Comparison of ENCODE assay signal across 23 cellular contexts in genomic region chrX:3191821-3192220, GRCh38.
"Had no signal": no experiment of that assay in that cellular context is flagged by ENCODE, and none has a peak within 500 bp of the region (broad histone marks: within the 10 kb centered on the region; RNA-seq: fewer than 3 reads in every experiment).

No MANE protein-coding gene starts in this region.

- H3K9me3 ChIP-seq: body of pancreas, gastroesophageal sphincter, left lung, pancreas, testis had no signal

- H3K27ac ChIP-seq: body of pancreas, dorsolateral prefrontal cortex, epithelial cell of prostate, gastroesophageal sphincter, heart left ventricle, left lung, pancreas, testis had no signal

- H3K27ac Mint-ChIP-seq: activated B cell treated with CpG ODN at 0.5 μM for 24 hours; activated CD4-positive, alpha-beta memory T cell treated with anti-CD3 and anti-CD28 coated beads, Interleukin-2, amount 10 ng/mL, durations not matched to agents 7 days and 5 days; activated CD8-positive, alpha-beta memory T cell treated with anti-CD3 and anti-CD28 coated beads, Interleukin-2, amount 10 ng/mL, durations not matched to agents 7 days and 5 days; activated naive CD8-positive, alpha-beta T cell treated with anti-CD3 and anti-CD28 coated beads for 36 hours; activated T-helper 17 cell treated with anti-CD3 and anti-CD28 coated beads, Interleukin-2, amount 50 U/mL, for 72 hours; endodermal cell; stimulated activated effector memory CD8-positive, alpha-beta T cell treated with anti-CD3 and anti-CD28 coated beads, Interleukin-12 subunit alpha, Interleukin-12 subunit beta, amount 100 ng/mL, for 72 hours; type B pancreatic cell had no signal

- DNase-seq: activated B cell treated with CpG ODN at 0.5 μM for 24 hours; activated CD4-positive, alpha-beta memory T cell treated with anti-CD3 and anti-CD28 coated beads, Interleukin-2, amount 10 ng/mL, durations not matched to agents 7 days and 5 days; activated CD4-positive, alpha-beta T cell treated with anti-CD3 and anti-CD28 coated beads for 4 hours; activated CD8-positive, alpha-beta memory T cell treated with anti-CD3 and anti-CD28 coated beads, Interleukin-2, amount 10 ng/mL, durations not matched to agents 7 days and 5 days; activated naive CD4-positive, alpha-beta T cell; activated naive CD8-positive, alpha-beta T cell treated with anti-CD3 and anti-CD28 coated beads for 36 hours; amygdala; body of pancreas; dorsolateral prefrontal cortex; endodermal cell; heart left ventricle; kidney; left lung; midbrain; pancreas; stimulated activated CD4-positive, alpha-beta T cell treated with anti-CD3 and anti-CD28 coated beads, Interleukin-4, amount 100 ng/mL, for 24 hours; testis had no signal

- H3K27me3 ChIP-seq: body of pancreas, gastroesophageal sphincter, heart left ventricle, left lung, pancreas, testis had no signal

- H3K4me3 Mint-ChIP-seq: activated B cell treated with CpG ODN at 0.5 μM for 24 hours; activated CD4-positive, alpha-beta memory T cell treated with anti-CD3 and anti-CD28 coated beads, Interleukin-2, amount 10 ng/mL, durations not matched to agents 7 days and 5 days; activated CD8-positive, alpha-beta memory T cell treated with anti-CD3 and anti-CD28 coated beads, Interleukin-2, amount 10 ng/mL, durations not matched to agents 7 days and 5 days; activated naive CD8-positive, alpha-beta T cell treated with anti-CD3 and anti-CD28 coated beads for 36 hours; activated T-helper 17 cell treated with anti-CD3 and anti-CD28 coated beads, Interleukin-2, amount 50 U/mL, for 72 hours; endodermal cell; stimulated activated effector memory CD8-positive, alpha-beta T cell treated with anti-CD3 and anti-CD28 coated beads, Interleukin-12 subunit alpha, Interleukin-12 subunit beta, amount 100 ng/mL, for 72 hours; type B pancreatic cell had no signal

- H3K27me3 Mint-ChIP-seq: activated B cell treated with CpG ODN at 0.5 μM for 24 hours; activated CD4-positive, alpha-beta memory T cell treated with anti-CD3 and anti-CD28 coated beads, Interleukin-2, amount 10 ng/mL, durations not matched to agents 7 days and 5 days; activated CD8-positive, alpha-beta memory T cell treated with anti-CD3 and anti-CD28 coated beads, Interleukin-2, amount 10 ng/mL, durations not matched to agents 7 days and 5 days; activated naive CD8-positive, alpha-beta T cell treated with anti-CD3 and anti-CD28 coated beads for 36 hours; type B pancreatic cell had no signal

- H3K36me3 Mint-ChIP-seq: activated CD8-positive, alpha-beta memory T cell treated with anti-CD3 and anti-CD28 coated beads, Interleukin-2, amount 10 ng/mL, durations not matched to agents 7 days and 5 days; activated naive CD8-positive, alpha-beta T cell treated with anti-CD3 and anti-CD28 coated beads for 36 hours; stimulated activated effector memory CD8-positive, alpha-beta T cell treated with anti-CD3 and anti-CD28 coated beads, Interleukin-12 subunit alpha, Interleukin-12 subunit beta, amount 100 ng/mL, for 72 hours; type B pancreatic cell had no signal

- H3K36me3 ChIP-seq: gastroesophageal sphincter, heart left ventricle, left lung, pancreas had no signal

- H3K4me3 ChIP-seq: body of pancreas, dorsolateral prefrontal cortex, gastroesophageal sphincter, heart left ventricle, left lung, pancreas, testis had no signal

- H3K9me3 Mint-ChIP-seq: activated CD4-positive, alpha-beta memory T cell treated with anti-CD3 and anti-CD28 coated beads, Interleukin-2, amount 10 ng/mL, durations not matched to agents 7 days and 5 days; activated T-helper 17 cell treated with anti-CD3 and anti-CD28 coated beads, Interleukin-2, amount 50 U/mL, for 72 hours; endodermal cell; type B pancreatic cell had no signal

- H3K4me1 ChIP-seq: body of pancreas, gastroesophageal sphincter, heart left ventricle, left lung, pancreas, testis had no signal

- ATAC-seq: activated CD8-positive, alpha-beta memory T cell treated with anti-CD3 and anti-CD28 coated beads, Interleukin-2, amount 10 ng/mL, durations not matched to agents 7 days and 5 days; activated T-helper 17 cell treated with anti-CD3 and anti-CD28 coated beads, Interleukin-2, amount 50 U/mL, for 72 hours; body of pancreas; gastroesophageal sphincter; heart left ventricle; left lung; pancreas; sciatic nerve; stimulated activated effector memory CD8-positive, alpha-beta T cell treated with anti-CD3 and anti-CD28 coated beads, Interleukin-12 subunit alpha, Interleukin-12 subunit beta, amount 100 ng/mL, for 72 hours had no signal

- H3K4me1 Mint-ChIP-seq: activated B cell treated with CpG ODN at 0.5 μM for 24 hours; activated CD4-positive, alpha-beta memory T cell treated with anti-CD3 and anti-CD28 coated beads, Interleukin-2, amount 10 ng/mL, durations not matched to agents 7 days and 5 days; activated CD8-positive, alpha-beta memory T cell treated with anti-CD3 and anti-CD28 coated beads, Interleukin-2, amount 10 ng/mL, durations not matched to agents 7 days and 5 days; activated naive CD8-positive, alpha-beta T cell treated with anti-CD3 and anti-CD28 coated beads for 36 hours; activated T-helper 17 cell treated with anti-CD3 and anti-CD28 coated beads, Interleukin-2, amount 50 U/mL, for 72 hours; endodermal cell; stimulated activated effector memory CD8-positive, alpha-beta T cell treated with anti-CD3 and anti-CD28 coated beads, Interleukin-12 subunit alpha, Interleukin-12 subunit beta, amount 100 ng/mL, for 72 hours had no signal
